ENCODE assay signal across 19 cellular contexts in genomic region chr3:185555948-185556347, GRCh38. TPM values are rescaled to one million over a fixed set of nuclear protein-coding genes. Genes with fewer than 3 reads are reported as not detected.
DNase-seq lines count a peak whose midpoint lies in the region; ATAC-seq, FAIRE-seq and TF ChIP-seq lines count a peak whose summit lies in the region.
"Had no signal": no experiment of that assay in that cellular context is flagged by ENCODE, and none has a peak within 500 bp of the region (broad histone marks: within the 10 kb centered on the region; RNA-seq: fewer than 3 reads in every experiment).

No MANE protein-coding gene starts in this region.

- no peak overlapping the region for H3K9ac ChIP-seq in K562 (ENCODE audit: insufficient read depth in 1 of 2, low read depth in 2 of 2, low read length in 2 of 2)
- H3K9ac ChIP-seq in mucosa of stomach (ENCODE audit: low read length), result peak overlapping the region; percentile 66
- H3K9ac ChIP-seq: BLaER1 had no signal

- H3K4me1 ChIP-seq in HEK293 (ENCODE audit: control insufficient read depth, insufficient read depth, low read length) (peaks cover 5% of the 10 kb centered on the region; the same call in 1 of the 2 replicates), K562 (replicated peaks in 1 of 2; ENCODE audit: control insufficient read depth in 2 of 2, insufficient read depth in 2 of 2, low read length in 2 of 2) (peaks cover 14 to 20% of the 10 kb centered on the region in 2 experiments; a peak in 3 of 5 replicates), mucosa of stomach (ENCODE audit: control insufficient read depth, insufficient read depth, low read length) (peaks cover 46% of the 10 kb centered on the region)

- H3K4me3 Mint-ChIP-seq in type B pancreatic cell, result no peak overlapping the region
- H3K4me3 Mint-ChIP-seq: CD8-positive, alpha-beta T cell had no signal

- TF ChIP-seq EP300 in K562 (IDR thresholded peaks at IDR 0.05; ENCODE audit: low read length), result no peak

- no peaks in the 10 kb centered on the region for H3K36me3 Mint-ChIP-seq in type B pancreatic cell
- H3K36me3 Mint-ChIP-seq: CD8-positive, alpha-beta T cell had no signal

- TF ChIP-seq CTCF in HEK293 (tag by site-specific recombination; IDR thresholded peaks at IDR 0.05), result no peak
- no peak for TF ChIP-seq CTCF in K562 (IDR thresholded peaks at IDR 0.05 in 2 of 3, conservative IDR thresholded peaks at IDR 0.05 in 1 of 3; ENCODE audit: insufficient read depth in 2 of 3, low read depth in 1 of 3, low read length in 3 of 3)
- TF ChIP-seq CTCF in type B pancreatic cell (conservative IDR thresholded peaks at IDR 0.05), result no peak

- no peaks in the 10 kb centered on the region for H3K9me3 Mint-ChIP-seq in type B pancreatic cell
- H3K9me3 Mint-ChIP-seq: CD8-positive, alpha-beta T cell had no signal

- H3K9me3 ChIP-seq in HEK293 (ENCODE audit: control insufficient read depth, insufficient read depth, low read depth, low read length) (no peaks in the 10 kb centered on the region), K562 (replicated peaks; ENCODE audit: control insufficient read depth, insufficient read depth, low read depth, low read length) (0 out of 2 replicates have a peak, but pooled peaks cover 2% of the 10 kb centered on the region), mucosa of stomach (ENCODE audit: control insufficient read depth, low read length) (no peaks in the 10 kb centered on the region)
- H3K9me3 ChIP-seq: BLaER1 had no signal

- H3K79me2 ChIP-seq in K562 (ENCODE audit: control insufficient read depth, insufficient read depth, low read length), result no peaks in the 10 kb centered on the region

- POLR2A ChIA-PET in HEK293 (lab: Yijun Ruan, JAX) (no interaction called here), K562 (lab: Yijun Ruan, JAX) (no interaction called here)

- H3K4me1 Mint-ChIP-seq in type B pancreatic cell (ENCODE audit: unreplicated experiment), result peaks cover 15% of the 10 kb centered on the region

- H3K27ac ChIP-seq in HEK293 (ENCODE audit: extremely low read depth, low read depth, low read length) (no peak overlapping the region), K562 (ENCODE audit: extremely low read depth, low read depth, low read length) (no peak overlapping the region)
- H3K27ac ChIP-seq: BLaER1 had no signal

- H4K20me1 ChIP-seq in K562 (replicated peaks; ENCODE audit: control insufficient read depth, insufficient read depth, low read length), result no peaks in the 10 kb centered on the region
- H4K20me1 ChIP-seq: BLaER1 had no signal

- FAIRE-seq in K562 (lab: Jason Lieb, UNC) (no peak), frontal cortex (lab: Jason Lieb, UNC) (no peak)
- FAIRE-seq: H1, HepG2 had no signal

- H3K4me3 ChIP-seq in HEK293 (ENCODE audit: low read depth, low read length) (no peak overlapping the region), K562 (no peak overlapping the region), mucosa of stomach (ENCODE audit: low read length) (peak overlapping the region; percentile 8)
- H3K4me3 ChIP-seq: BLaER1 had no signal

- H3K27me3 ChIP-seq in K562 (ENCODE audit: control insufficient read depth in 2 of 2, insufficient read depth in 2 of 2, low read length in 2 of 2), result no peaks in the 10 kb centered on the region
- no peaks in the 10 kb centered on the region for H3K27me3 ChIP-seq in mucosa of stomach (ENCODE audit: control insufficient read depth, insufficient read depth, low read length)

- H3K36me3 ChIP-seq in HEK293 (ENCODE audit: control insufficient read depth in 2 of 2, insufficient read depth in 1 of 2, low read length in 2 of 2) (no peaks in the 10 kb centered on the region), K562 (ENCODE audit: control insufficient read depth, insufficient read depth, low read length) (no peaks in the 10 kb centered on the region), mucosa of stomach (ENCODE audit: control insufficient read depth, insufficient read depth, low read length) (no peaks in the 10 kb centered on the region)
- H3K36me3 ChIP-seq: BLaER1 had no signal

- ATAC-seq in K562, result no peak
- ATAC-seq: CD8-positive, alpha-beta T cell; PC-3 had no signal

- TF ChIP-seq RAD21 in K562 (CRISPR knock-in tag; conservative IDR thresholded peaks at IDR 0.05 in 1 of 2, IDR thresholded peaks at IDR 0.05 in 1 of 2), result no peak

- H3K4me2 ChIP-seq in K562 (ENCODE audit: insufficient read depth, low read length), result no peak overlapping the region
- H3K4me2 ChIP-seq: BLaER1 had no signal

- no peak overlapping the region for H2AFZ ChIP-seq in K562 (ENCODE audit: low read depth, low read length)

- no TSS peak for BruUV-seq in K562 (replicated peaks; lab: Mats Ljungman, UMichigan)

- DNase-seq in K562 (ENCODE audit: extremely low read depth in 1 of 4, low spot score in 3 of 4) (no peak), type B pancreatic cell (ENCODE audit: extremely low spot score, unreplicated experiment) (no peak), DMS53 (lab: John Stamatoyannopoulos, UW) (no peak), frontal cortex (ENCODE audit: low spot score in 2 of 2) (no peak), head of caudate nucleus (no peak)
- DNase-seq: CD8-positive, alpha-beta T cell; DMS79 treated with DMSO at 0.1 percent for 48 hours; KG1; NCI-H1436; NCI-H1930; NCI-H345; NCI-H524 treated with DMSO at 0.1 percent for 48 hours; PC-3 had no signal

- peak overlapping the region; percentile 26 for H3K27ac Mint-ChIP-seq in type B pancreatic cell
- H3K27ac Mint-ChIP-seq: CD8-positive, alpha-beta T cell had no signal

- in situ Hi-C loops in K562 (cut with MboI), result no loop called here

- peaks cover 11% of the 10 kb centered on the region for H3K27me3 Mint-ChIP-seq in type B pancreatic cell

- intact Hi-C loops in K562 (cut with micrococcal nuclease) (loop anchor here (5.0 kb wide), 1 partner anchor 204 kb away; no protein-coding TSS in a partner anchor), head of caudate nucleus (cut with DNase I) (no loop called here)

- no peaks in the 10 kb centered on the region for H3K9me1 ChIP-seq in K562 (ENCODE audit: control insufficient read depth, insufficient read depth, low read length)

- CTCF ChIA-PET in HEK293 (lab: Yijun Ruan, JAX) (interaction anchor here (0.8 to 1.2 kb wide), 3 partner anchors 19 to 57 kb away, joined by 4 read pairs; no protein-coding TSS in a partner anchor), K562 (lab: Yijun Ruan, JAX; ENCODE audit: low intra/inter-chr PET ratio) (interaction anchor here (0.6 kb wide), 1 partner anchor 681 kb away, joined by 3 read pairs; no protein-coding TSS in a partner anchor)

- TF ChIP-seq POLR2A in K562 (conservative IDR thresholded peaks at IDR 0.05), result no peak

RNA-seq across cellular contexts. Expression of gene LIPH, which starts 3.6 kb away (rescaled TPM):
- total RNA-seq in K562 (2011; cell fraction: chromatin; rRNA removed; ENCODE audit: low replicate concordance), result 2.5 and 5.5 TPM in 2 replicates
- total RNA-seq in K562 (2011; cell fraction: nucleolus; rRNA removed), result 2.2 and 3.7 TPM in 2 replicates
- total RNA-seq in K562 (2011; cell fraction: nucleoplasm; rRNA removed), result 3.2 and 3.4 TPM in 2 replicates
- 0.73 and 1.3 TPM in 2 replicates for total RNA-seq in K562 (2014; rRNA removed)
- 0.86 and 1.3 TPM in 2 replicates for total RNA-seq in K562 (2014; rRNA removed; fragmentation: Illumina TruSeq; extraction: Trizol)
- total RNA-seq in K562 (2015; rRNA removed; fragmentation: Illumina TruSeq; extraction: Trizol), result 0.60 and 1.5 TPM in 2 replicates
- total RNA-seq in K562 (2021), result 1.3 TPM in 2 replicates
- polyA plus RNA-seq in K562 (2011; rRNA removed), result 1.4 and 1.7 TPM in 2 replicates
- 0.63 and 0.71 TPM in 2 replicates for polyA plus RNA-seq in K562 (2011; cell fraction: cytosol; rRNA removed)
- polyA plus RNA-seq in K562 (2011; cell fraction: nucleus; rRNA removed), result 0.49 and 0.51 TPM in 2 replicates
- polyA plus RNA-seq in K562 (2012), result 0.70 and 1.6 TPM in 2 replicates
- polyA plus RNA-seq in K562 (2014; fragmentation: Illumina TruSeq; extraction: Trizol), result 1.2 and 1.3 TPM in 2 replicates
- 1 to 10 TPM in 1 of 2 experiments, under 1 TPM in 1; 0.80 to 1.8 TPM for polyA plus RNA-seq in K562 (2014; fragmentation: Nextera tagmentation; extraction: Ambion mirVana)
- polyA plus RNA-seq in K562 (2014; rRNA removed), result 0.46 and 1.2 TPM in 2 replicates
- polyA minus RNA-seq in K562 (2011; rRNA and poly(A)+ RNA removed), result 1.4 and 2.4 TPM in 2 replicates
- polyA minus RNA-seq in K562 (2011; cell fraction: cytosol; rRNA and poly(A)+ RNA removed), result 0.95 and 5.0 TPM in 2 replicates
- 0.27 and 0.44 TPM in 2 replicates for polyA minus RNA-seq in K562 (2011; cell fraction: nucleus; rRNA and poly(A)+ RNA removed)
- total RNA-seq in type B pancreatic cell (ENCODE audit: low replicate concordance), result 5.3 and 8.4 TPM in 2 replicates
- total RNA-seq in frontal cortex, result not detected
- total RNA-seq: CD8-positive, alpha-beta T cell; H1; SK-MEL-5 had no signal

RNA-seq across cellular contexts. Expression of gene SENP2, which starts 30.1 kb away (rescaled TPM):
- total RNA-seq in K562 (2011; cell fraction: chromatin; rRNA removed; ENCODE audit: low replicate concordance), result 18.1 and 65.2 TPM in 2 replicates
- 9.0 and 9.1 TPM in 2 replicates for total RNA-seq in K562 (2011; cell fraction: nucleolus; rRNA removed)
- total RNA-seq in K562 (2011; cell fraction: nucleoplasm; rRNA removed), result 20.3 and 21.5 TPM in 2 replicates
- 34.9 and 54.4 TPM in 2 replicates for total RNA-seq in K562 (2014; rRNA removed)
- total RNA-seq in K562 (2014; rRNA removed; fragmentation: Illumina TruSeq; extraction: Trizol), result 48.8 and 57.6 TPM in 2 replicates
- total RNA-seq in K562 (2015; rRNA removed; fragmentation: Illumina TruSeq; extraction: Trizol), result 58.3 and 67.1 TPM in 2 replicates
- 39.6 and 41.1 TPM in 2 replicates for total RNA-seq in K562 (2021)
- polyA plus RNA-seq in K562 (2011; rRNA removed), result 18.0 and 20.8 TPM in 2 replicates
- 4.4 and 8.2 TPM in 2 replicates for polyA plus RNA-seq in K562 (2011; cell fraction: cytosol; rRNA removed)
- polyA plus RNA-seq in K562 (2011; cell fraction: nucleus; rRNA removed), result 6.3 and 9.4 TPM in 2 replicates
- polyA plus RNA-seq in K562 (2012), result 22.2 and 28.9 TPM in 2 replicates
- 37.2 and 50.0 TPM in 2 replicates for polyA plus RNA-seq in K562 (2014; fragmentation: Illumina TruSeq; extraction: Trizol)
- 10 to 100 TPM; 11.8 to 17.8 TPM for polyA plus RNA-seq in K562 (2014; fragmentation: Nextera tagmentation; extraction: Ambion mirVana)
- polyA plus RNA-seq in K562 (2014; rRNA removed), result 31.6 and 33.2 TPM in 2 replicates
- polyA minus RNA-seq in K562 (2011; rRNA and poly(A)+ RNA removed), result 29.4 and 33.3 TPM in 2 replicates
- polyA minus RNA-seq in K562 (2011; cell fraction: cytosol; rRNA and poly(A)+ RNA removed), result 14.7 and 18.3 TPM in 2 replicates
- 5.7 and 8.9 TPM in 2 replicates for polyA minus RNA-seq in K562 (2011; cell fraction: nucleus; rRNA and poly(A)+ RNA removed)
- total RNA-seq in type B pancreatic cell (ENCODE audit: low replicate concordance), result 46.4 and 47.5 TPM in 2 replicates
- 35.9 TPM for total RNA-seq in frontal cortex

RNA-seq across cellular contexts. Expression of gene TMEM41A, which starts 57.1 kb away (rescaled TPM):
- total RNA-seq in K562 (2011; cell fraction: chromatin; rRNA removed; ENCODE audit: low replicate concordance), result 137 and 152 TPM in 2 replicates
- 103 and 106 TPM in 2 replicates for total RNA-seq in K562 (2011; cell fraction: nucleolus; rRNA removed)
- 145 and 197 TPM in 2 replicates for total RNA-seq in K562 (2011; cell fraction: nucleoplasm; rRNA removed)
- total RNA-seq in K562 (2014; rRNA removed) (22.5 and 27.6 TPM in 2 replicates), K562 (2014; rRNA removed; fragmentation: Illumina TruSeq; extraction: Trizol) (31.5 and 34.0 TPM in 2 replicates), K562 (2015; rRNA removed; fragmentation: Illumina TruSeq; extraction: Trizol) (30.1 and 30.7 TPM in 2 replicates), K562 (2021) (32.3 and 33.8 TPM in 2 replicates), type B pancreatic cell (ENCODE audit: low replicate concordance) (27.4 and 43.2 TPM in 2 replicates), frontal cortex (10.2 TPM)
- polyA plus RNA-seq in K562 (2011; rRNA removed) (59.3 and 65.9 TPM in 2 replicates), K562 (2014; fragmentation: Illumina TruSeq; extraction: Trizol) (36.3 and 39.9 TPM in 2 replicates), K562 (2014; fragmentation: Nextera tagmentation; extraction: Ambion mirVana) (10 to 100 TPM; 23.1 to 30.6 TPM), K562 (2014; rRNA removed) (36.2 and 39.6 TPM in 2 replicates)
- 63.8 and 82.9 TPM in 2 replicates for polyA plus RNA-seq in K562 (2011; cell fraction: cytosol; rRNA removed)
- 41.1 and 62.8 TPM in 2 replicates for polyA plus RNA-seq in K562 (2011; cell fraction: nucleus; rRNA removed)
- polyA plus RNA-seq in K562 (2012), result 28.5 and 32.6 TPM in 2 replicates
- 80.5 and 81.1 TPM in 2 replicates for polyA minus RNA-seq in K562 (2011; rRNA and poly(A)+ RNA removed)
- 21.2 and 29.0 TPM in 2 replicates for polyA minus RNA-seq in K562 (2011; cell fraction: cytosol; rRNA and poly(A)+ RNA removed)
- polyA minus RNA-seq in K562 (2011; cell fraction: nucleus; rRNA and poly(A)+ RNA removed), result 27.1 and 43.7 TPM in 2 replicates
